Comparison of ENCODE assay signal across 29 cellular contexts in the genomic region with DNA sequence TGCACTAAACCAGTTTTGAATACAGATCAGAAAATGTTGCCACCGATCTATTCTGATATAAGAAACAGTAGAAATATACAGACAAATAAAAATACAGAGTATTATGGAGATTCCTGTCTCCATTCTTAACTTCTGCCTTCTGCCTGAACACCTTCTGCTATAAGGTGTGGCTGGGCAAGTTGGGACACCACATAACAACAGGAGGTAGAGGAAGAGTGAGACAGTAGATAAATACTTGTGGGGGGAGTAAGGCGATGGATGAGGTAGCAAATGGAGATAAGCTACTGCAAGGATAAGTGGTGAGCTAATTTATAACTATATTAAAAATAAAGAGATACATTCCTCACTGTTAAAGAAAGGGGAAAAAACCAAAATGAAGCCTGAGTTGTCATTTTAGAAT.
"Had no signal": no experiment of that assay in that cellular context is flagged by ENCODE, and none has a peak within 500 bp of the region (broad histone marks: within the 10 kb centered on the region; RNA-seq: fewer than 3 reads in every experiment).

No MANE protein-coding gene starts in this region.

- H3K36me3 Mint-ChIP-seq: activated CD4-positive, alpha-beta memory T cell treated with anti-CD3 and anti-CD28 coated beads for 36 hours; activated naive CD4-positive, alpha-beta T cell treated with anti-CD3 and anti-CD28 coated beads, Interleukin-2, amount 10 ng/mL, durations not matched to agents 7 days and 5 days; activated naive CD8-positive, alpha-beta T cell treated with anti-CD3 and anti-CD28 coated beads, Interleukin-2, amount 10 ng/mL, durations not matched to agents 7 days and 5 days; naive thymus-derived CD4-positive, alpha-beta T cell had no signal

- H3K4me3 Mint-ChIP-seq: activated CD4-positive, alpha-beta memory T cell treated with anti-CD3 and anti-CD28 coated beads for 36 hours; activated CD4-positive, alpha-beta T cell treated with anti-CD3 and anti-CD28 coated beads, Interleukin-2, amount 10 ng/mL, durations not matched to agents 24 days and 14 days; activated naive CD4-positive, alpha-beta T cell treated with anti-CD3 and anti-CD28 coated beads, Interleukin-2, amount 10 ng/mL, durations not matched to agents 7 days and 5 days; activated naive CD8-positive, alpha-beta T cell treated with anti-CD3 and anti-CD28 coated beads, Interleukin-2, amount 10 ng/mL, durations not matched to agents 7 days and 5 days; activated T-helper 1 cell treated with anti-CD3 and anti-CD28 coated beads, Interleukin-12 subunit alpha, Interleukin-12 subunit beta, Interleukin-2, Interleukin-4 antibody, amounts not matched to agents 30 ng/mL and 10 ng/mL and 1 ng/mL, durations not matched to agents 14 hours and 24 hours and 36 hours; naive thymus-derived CD4-positive, alpha-beta T cell; T-helper 17 cell had no signal

- H3K27me3 ChIP-seq: brain microvascular endothelial cell, esophagus muscularis mucosa, heart right ventricle, ovary had no signal

- DNase-seq: activated CD4-positive, alpha-beta memory T cell treated with anti-CD3 and anti-CD28 coated beads for 36 hours; activated CD4-positive, alpha-beta T cell treated with anti-CD3 and anti-CD28 coated beads, Interleukin-2, amount 10 ng/mL, durations not matched to agents 24 days and 14 days; activated CD4-positive, CD25-positive, alpha-beta regulatory T cell treated with anti-CD3 and anti-CD28 coated beads, Interleukin-2, amount 50 U/mL, for 72 hours; activated CD8-positive, alpha-beta memory T cell treated with anti-CD3 and anti-CD28 coated beads, Interleukin-2, amount 50 U/mL, for 4 hours; activated effector memory CD4-positive, alpha-beta T cell treated with anti-CD3 and anti-CD28 coated beads, Interleukin-2, amount 50 U/mL, for 16 hours; activated naive CD4-positive, alpha-beta T cell treated with anti-CD3 and anti-CD28 coated beads, Interleukin-2, amount 10 ng/mL, durations not matched to agents 7 days and 5 days; activated naive CD8-positive, alpha-beta T cell treated with anti-CD3 and anti-CD28 coated beads, Interleukin-2, amount 10 ng/mL, durations not matched to agents 7 days and 5 days; activated T-cell treated with anti-CD3 and anti-CD28 coated beads, Interleukin-2, amount 50 U/mL, for 1 hour; amniotic stem cell; brain microvascular endothelial cell; central memory CD4-positive, alpha-beta T cell; foreskin melanocyte; heart right ventricle; left ventricle myocardium inferior; midbrain; naive thymus-derived CD4-positive, alpha-beta T cell; ovary; stimulated activated CD4-positive, alpha-beta T cell treated with anti-CD3 and anti-CD28 coated beads, Interleukin-12 subunit alpha, Interleukin-12 subunit beta, amount 100 ng/mL, for 4 hours; stimulated activated CD4-positive, alpha-beta T cell treated with anti-CD3 and anti-CD28 coated beads, Interleukin-4, amount 100 ng/mL, for 1 hour; stimulated activated naive CD8-positive, alpha-beta T cell treated with anti-CD3 and anti-CD28 coated beads, Interleukin-15, Interleukin-2, amounts not matched to agents 100 U/mL and 50 U/mL, for 24 hours; T-helper 17 cell; T1000; trophoblast cell had no signal

- H3K27ac Mint-ChIP-seq: activated CD4-positive, alpha-beta memory T cell treated with anti-CD3 and anti-CD28 coated beads for 36 hours; activated CD4-positive, alpha-beta T cell treated with anti-CD3 and anti-CD28 coated beads, Interleukin-2, amount 10 ng/mL, durations not matched to agents 24 days and 14 days; activated naive CD4-positive, alpha-beta T cell treated with anti-CD3 and anti-CD28 coated beads, Interleukin-2, amount 10 ng/mL, durations not matched to agents 7 days and 5 days; activated naive CD8-positive, alpha-beta T cell treated with anti-CD3 and anti-CD28 coated beads, Interleukin-2, amount 10 ng/mL, durations not matched to agents 7 days and 5 days; activated T-helper 1 cell treated with anti-CD3 and anti-CD28 coated beads, Interleukin-12 subunit alpha, Interleukin-12 subunit beta, Interleukin-2, Interleukin-4 antibody, amounts not matched to agents 30 ng/mL and 10 ng/mL and 1 ng/mL, durations not matched to agents 14 hours and 24 hours and 36 hours; naive thymus-derived CD4-positive, alpha-beta T cell; progenitor cell of endocrine pancreas; T-helper 17 cell had no signal

- H3K9me3 ChIP-seq: esophagus muscularis mucosa, heart right ventricle, left ventricle myocardium inferior, ovary, thoracic aorta had no signal

- H3K4me1 ChIP-seq: esophagus muscularis mucosa, heart right ventricle, left ventricle myocardium inferior had no signal

- H3K4me1 Mint-ChIP-seq: activated CD4-positive, alpha-beta T cell treated with anti-CD3 and anti-CD28 coated beads, Interleukin-2, amount 10 ng/mL, durations not matched to agents 24 days and 14 days; activated naive CD4-positive, alpha-beta T cell treated with anti-CD3 and anti-CD28 coated beads, Interleukin-2, amount 10 ng/mL, durations not matched to agents 7 days and 5 days; activated naive CD8-positive, alpha-beta T cell treated with anti-CD3 and anti-CD28 coated beads, Interleukin-2, amount 10 ng/mL, durations not matched to agents 7 days and 5 days; T-helper 17 cell had no signal

- H3K27me3 Mint-ChIP-seq: activated CD4-positive, alpha-beta memory T cell treated with anti-CD3 and anti-CD28 coated beads for 36 hours; activated CD4-positive, alpha-beta T cell treated with anti-CD3 and anti-CD28 coated beads, Interleukin-2, amount 10 ng/mL, durations not matched to agents 24 days and 14 days; activated naive CD4-positive, alpha-beta T cell treated with anti-CD3 and anti-CD28 coated beads, Interleukin-2, amount 10 ng/mL, durations not matched to agents 7 days and 5 days; activated naive CD8-positive, alpha-beta T cell treated with anti-CD3 and anti-CD28 coated beads, Interleukin-2, amount 10 ng/mL, durations not matched to agents 7 days and 5 days; naive thymus-derived CD4-positive, alpha-beta T cell; progenitor cell of endocrine pancreas; T-helper 17 cell had no signal

- H3K27ac ChIP-seq: brain microvascular endothelial cell, esophagus muscularis mucosa, heart right ventricle, left ventricle myocardium inferior, ovary, skin epidermis, thoracic aorta had no signal

- H3K4me3 ChIP-seq: esophagus muscularis mucosa, heart right ventricle, left ventricle myocardium inferior, lung, ovary, skin epidermis, thoracic aorta had no signal

- H3K36me3 ChIP-seq: brain microvascular endothelial cell, esophagus muscularis mucosa, heart right ventricle, left ventricle myocardium inferior, ovary, thoracic aorta had no signal
